In the genomic region with DNA sequence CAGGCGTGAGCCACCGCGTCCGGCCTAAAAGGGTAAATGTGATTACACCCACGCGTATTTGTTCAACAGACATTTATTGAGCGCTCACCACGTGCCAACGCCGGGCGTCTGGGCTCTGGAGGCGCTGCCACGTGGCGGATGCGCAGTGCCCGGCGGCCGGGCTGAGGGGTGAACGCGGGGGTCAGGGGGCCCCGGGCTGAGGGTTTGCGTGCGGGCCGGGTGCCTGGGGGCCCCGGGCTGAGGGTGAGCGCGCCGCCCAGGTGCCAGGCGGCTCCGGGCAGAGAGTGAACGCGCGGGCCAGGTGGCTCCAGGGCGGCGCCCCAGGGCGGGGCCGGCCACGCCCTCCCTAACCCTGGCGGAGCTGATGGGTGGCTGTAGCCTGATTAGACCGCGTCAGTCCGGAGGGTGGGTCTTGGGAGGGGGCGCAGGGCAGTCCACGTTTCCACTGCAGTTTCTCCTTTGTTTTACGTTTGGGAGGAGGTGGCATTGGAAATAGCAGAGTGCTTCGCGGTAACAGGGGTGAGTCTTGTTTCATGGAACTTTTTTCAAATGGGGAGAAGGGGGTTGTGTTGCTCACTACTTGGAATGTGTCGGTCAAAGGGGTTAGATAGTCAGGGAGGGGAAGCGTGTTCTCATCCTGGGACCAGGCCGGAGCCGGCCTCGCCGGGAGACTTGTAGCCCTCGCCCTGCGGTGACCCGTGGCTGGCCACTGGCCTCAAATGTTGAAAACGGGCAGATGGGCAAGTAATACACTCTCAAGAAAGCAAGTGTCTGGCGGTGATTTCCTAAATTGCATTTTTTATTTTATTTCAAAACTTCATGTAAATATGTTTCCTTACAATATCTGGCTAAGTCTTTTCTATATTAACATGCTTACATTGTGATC, we compare ENCODE assay signal across 1 cellular context.
TF ChIP-seq lines count a peak whose summit lies in the region.

Gene ZFP42, plus strand, starts transcription at position 450 of the 886 bp plus-strand sequence. CDS start 7,037 bp downstream, outside the sequence.

TF ChIP-seq in WTC11, 78 proteins besides CTCF, POLR2A, EP300 and RAD21 (continued from another document):
- TF ChIP-seq, protein P1, sequence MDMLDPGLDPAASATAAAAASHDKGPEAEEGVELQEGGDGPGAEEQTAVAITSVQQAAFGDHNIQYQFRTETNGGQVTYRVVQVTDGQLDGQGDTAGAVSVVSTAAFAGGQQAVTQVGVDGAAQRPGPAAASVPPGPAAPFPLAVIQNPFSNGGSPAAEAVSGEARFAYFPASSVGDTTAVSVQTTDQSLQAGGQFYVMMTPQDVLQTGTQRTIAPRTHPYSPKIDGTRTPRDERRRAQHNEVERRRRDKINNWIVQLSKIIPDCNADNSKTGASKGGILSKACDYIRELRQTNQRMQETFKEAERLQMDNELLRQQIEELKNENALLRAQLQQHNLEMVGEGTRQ (CRISPR knock-in tag; IDR thresholded peaks at IDR 0.05): peak; percentile 33; the same call in 1 of the 2 replicates
- TF ChIP-seq TEAD4 (CRISPR knock-in tag; IDR thresholded peaks at IDR 0.05): 0 out of 2 replicates have a peak, but pooled peaks have one; percentile 73
- no peak for TF ChIP-seq FOXJ3 (CRISPR knock-in tag; IDR thresholded peaks at IDR 0.05; ENCODE audit: borderline replicate concordance)
- TF ChIP-seq TEAD1 (CRISPR knock-in tag; IDR thresholded peaks at IDR 0.05): 0 out of 2 replicates have a peak, but pooled peaks have one; percentile 12
- peak; percentile 33; the same call in 1 of the 2 replicates for TF ChIP-seq CREB1 (CRISPR knock-in tag; IDR thresholded peaks at IDR 0.05)
- TF ChIP-seq AR (CRISPR knock-in tag; IDR thresholded peaks at IDR 0.05): no peak
- TF ChIP-seq ATF1 (CRISPR knock-in tag; IDR thresholded peaks at IDR 0.05): no peak
- TF ChIP-seq, protein P2, sequence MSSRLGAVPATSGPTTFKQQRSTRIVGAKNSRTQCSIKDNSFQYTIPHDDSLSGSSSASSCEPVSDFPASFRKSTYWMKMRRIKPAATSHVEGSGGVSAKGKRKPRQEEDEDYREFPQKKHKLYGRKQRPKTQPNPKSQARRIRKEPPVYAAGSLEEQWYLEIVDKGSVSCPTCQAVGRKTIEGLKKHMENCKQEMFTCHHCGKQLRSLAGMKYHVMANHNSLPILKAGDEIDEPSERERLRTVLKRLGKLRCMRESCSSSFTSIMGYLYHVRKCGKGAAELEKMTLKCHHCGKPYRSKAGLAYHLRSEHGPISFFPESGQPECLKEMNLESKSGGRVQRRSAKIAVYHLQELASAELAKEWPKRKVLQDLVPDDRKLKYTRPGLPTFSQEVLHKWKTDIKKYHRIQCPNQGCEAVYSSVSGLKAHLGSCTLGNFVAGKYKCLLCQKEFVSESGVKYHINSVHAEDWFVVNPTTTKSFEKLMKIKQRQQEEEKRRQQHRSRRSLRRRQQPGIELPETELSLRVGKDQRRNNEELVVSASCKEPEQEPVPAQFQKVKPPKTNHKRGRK (CRISPR knock-in tag; IDR thresholded peaks at IDR 0.05; ENCODE audit: borderline replicate concordance): no peak
- no peak for TF ChIP-seq ZNF281 (CRISPR knock-in tag; IDR thresholded peaks at IDR 0.05)
